17 cellular contexts compared by ENCODE assay signal in the genomic region with DNA sequence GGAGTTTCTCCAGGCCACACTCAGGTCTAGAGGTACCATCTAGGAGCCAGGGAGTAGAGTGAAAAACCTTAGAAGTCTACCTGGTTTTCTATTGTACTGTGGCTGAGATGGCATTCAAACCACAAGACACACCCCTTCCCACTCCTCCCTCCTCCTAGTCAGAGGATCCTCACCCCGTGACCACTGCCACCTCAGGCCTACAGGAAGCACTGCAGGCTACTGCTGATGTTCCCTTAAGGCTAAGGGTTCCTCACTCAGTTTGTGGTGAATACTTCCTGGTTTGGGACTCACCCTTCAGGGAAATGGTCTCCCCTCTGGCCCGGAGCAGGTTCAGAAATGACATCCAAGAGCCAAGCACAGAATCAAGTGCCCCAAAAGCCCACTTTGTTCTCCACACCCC.
DNase-seq lines count a peak whose midpoint lies in the region; ATAC-seq and TF ChIP-seq lines count a peak whose summit lies in the region.
"Had no signal": no experiment of that assay in that cellular context is flagged by ENCODE, and none has a peak within 500 bp of the region (broad histone marks: within the 10 kb centered on the region; RNA-seq: fewer than 3 reads in every experiment).

No MANE protein-coding gene starts in this region.

- H2BK120ac ChIP-seq in mesendoderm (ENCODE audit: low read depth, low read length), result no peak overlapping the region

- H4K5ac ChIP-seq in mesendoderm (ENCODE audit: low read length), result no peak overlapping the region

- no CpG with 5 or more reads among the region's 2 CpGs for WGBS in mesendoderm (ENCODE audit: extremely low coverage, insufficient coverage, low lambda C conversion rate)

- in situ Hi-C loops in G401 (cut with HindIII; ENCODE audit: low sequenced_read_pairs), result no loop called here

- H3K18ac ChIP-seq in mesendoderm (ENCODE audit: low read length), result no peak overlapping the region

- H3K4me2 ChIP-seq in mesendoderm (ENCODE audit: low read length), result no peak overlapping the region

- no peak overlapping the region for H3K4ac ChIP-seq in mesendoderm (ENCODE audit: low read depth, low read length)

- H3K27ac ChIP-seq in WERI-Rb-1 (no peak overlapping the region), mesendoderm (ENCODE audit: low read depth, low read length) (no peak overlapping the region)
- H3K27ac ChIP-seq: SK-N-MC, upper lobe of left lung had no signal

- DNase-seq in DMS 273 (lab: John Stamatoyannopoulos, UW; ENCODE audit: unreplicated experiment), result peak; percentile 5
- DNase-seq in DMS 273 treated with DMSO at 0.1 percent for 48 hours (lab: John Stamatoyannopoulos, UW), result no peak
- peak; percentile 17 for DNase-seq in Jurkat, Clone E6-1 (ENCODE audit: low read depth, low spot score)
- peak; percentile 26 for DNase-seq in WERI-Rb-1
- peak; percentile 93 for DNase-seq in mesendoderm
- DNase-seq in AG20443 (ENCODE audit: low spot score), result no peak
- DNase-seq in G401 (ENCODE audit: low spot score), result no peak
- DNase-seq: 8988T; activated CD4-positive, alpha-beta memory T cell treated with anti-CD3 and anti-CD28 coated beads, Interleukin-2, amount 10 ng/mL, durations not matched to agents 7 days and 5 days; activated naive CD8-positive, alpha-beta T cell treated with anti-CD3 and anti-CD28 coated beads, Interleukin-2, amount 10 ng/mL, durations not matched to agents 7 days and 5 days; DMS79; effector CD4-positive, alpha-beta T cell; hypothalamus; upper lobe of left lung had no signal

- no peak overlapping the region for H3K56ac ChIP-seq in mesendoderm (ENCODE audit: low read length)

- H2BK5ac ChIP-seq in mesendoderm (ENCODE audit: low read length), result no peak overlapping the region

- no peaks in the 10 kb centered on the region for H3K79me1 ChIP-seq in mesendoderm (ENCODE audit: low read length)

- no peak overlapping the region for H3K23ac ChIP-seq in mesendoderm (ENCODE audit: low read length)

- H3K4me1 ChIP-seq in mesendoderm (ENCODE audit: control insufficient read depth, low read depth, low read length), result no peaks in the 10 kb centered on the region
- H3K4me1 ChIP-seq: upper lobe of left lung had no signal

- no peaks in the 10 kb centered on the region for H3K9me3 ChIP-seq in WERI-Rb-1 (ENCODE audit: severe bottlenecking)
- H3K9me3 ChIP-seq: upper lobe of left lung had no signal

- no peak for ATAC-seq in GM18517 (IDR thresholded peaks at IDR 0.05; ENCODE audit: unreplicated experiment)
- ATAC-seq: HCT116 had no signal

- no peak overlapping the region for H2BK15ac ChIP-seq in mesendoderm (replicated peaks; ENCODE audit: low read depth)

- 0 out of 2 replicates have a peak, but pooled peaks have one; percentile 2 for TF ChIP-seq CTCF in WERI-Rb-1 (IDR thresholded peaks at IDR 0.05; ENCODE audit: low read depth, low read length)

- H4K8ac ChIP-seq in mesendoderm (ENCODE audit: low read depth, low read length), result no peak overlapping the region

- H3K79me2 ChIP-seq in mesendoderm (ENCODE audit: control insufficient read depth, insufficient read depth, low read length), result no peaks in the 10 kb centered on the region

- H3K4me3 ChIP-seq in Jurkat, Clone E6-1 (ENCODE audit: low read length), result no peak overlapping the region
- H3K4me3 ChIP-seq in WERI-Rb-1 (ENCODE audit: low read depth, low read length) (no peak overlapping the region), mesendoderm (ENCODE audit: low read length) (no peak overlapping the region)
- H3K4me3 ChIP-seq: SK-N-MC, upper lobe of left lung had no signal

- H3K36me3 ChIP-seq in WERI-Rb-1, result no peaks in the 10 kb centered on the region
- no peaks in the 10 kb centered on the region for H3K36me3 ChIP-seq in mesendoderm (ENCODE audit: control insufficient read depth, insufficient read depth, low read length)
- H3K36me3 ChIP-seq: upper lobe of left lung had no signal

- H3K27me3 ChIP-seq in WERI-Rb-1 (ENCODE audit: insufficient read depth, low read depth, severe bottlenecking), result no peaks in the 10 kb centered on the region
- H3K27me3 ChIP-seq in mesendoderm (ENCODE audit: insufficient read depth, low read length, poor library complexity), result no peaks in the 10 kb centered on the region
- H3K27me3 ChIP-seq: upper lobe of left lung had no signal

- no peak overlapping the region for H2AK5ac ChIP-seq in mesendoderm (ENCODE audit: low read length)

- H3K9ac ChIP-seq in mesendoderm (ENCODE audit: low read length), result no peak overlapping the region

Comparison
In these comparisons a context has a peak if more than half of its experiments do, and no peak if none do; other contexts are left out.
1. DNase-seq: peak in DMS 273 (single experiment), Jurkat, Clone E6-1 (single experiment), WERI-Rb-1 (single experiment) and mesendoderm (single experiment); none in DMS 273 treated with DMSO at 0.1 percent for 48 hours (single experiment), AG20443 (single experiment) and G401 (single experiment).